In the genomic region with DNA sequence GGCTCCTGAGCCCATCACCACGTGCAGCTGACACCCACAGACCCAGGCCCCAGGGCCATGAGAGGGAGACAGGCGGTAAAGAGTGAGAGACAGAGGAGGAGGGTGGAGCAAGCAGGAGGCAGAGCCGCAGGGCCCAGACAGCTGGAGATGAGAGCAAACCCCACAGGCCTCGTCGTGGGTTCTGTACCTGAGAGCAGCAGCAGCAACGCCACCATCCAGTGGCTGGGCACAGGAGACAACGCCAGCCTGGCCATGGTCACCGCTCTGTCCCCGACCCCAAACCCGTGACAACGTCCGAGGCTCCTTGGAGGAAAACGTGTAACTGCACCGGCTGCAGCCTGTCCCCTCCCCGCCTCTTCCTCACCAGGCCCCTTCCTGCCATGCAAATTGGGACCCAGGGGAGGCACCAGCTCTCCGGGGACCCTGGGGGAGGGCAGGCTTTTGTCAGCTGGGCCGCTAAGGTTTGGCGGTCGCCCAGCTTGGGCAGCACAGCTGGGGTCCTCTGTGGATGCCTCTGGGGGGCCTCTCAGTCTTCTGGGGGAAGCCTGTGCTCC, we compare ENCODE assay signal across 8 cellular contexts. TPM values are rescaled to one million over a fixed set of nuclear protein-coding genes. Genes with fewer than 3 reads are reported as not detected.
DNase-seq lines count a peak whose midpoint lies in the region; ATAC-seq and TF ChIP-seq lines count a peak whose summit lies in the region.

A gene (minus strand): TSS at position 324 of the 554 bp plus-strand sequence. CDS start 70 bp downstream, at position 254.

- H3K4me1 Mint-ChIP-seq in CD4-positive, alpha-beta memory T cell = peaks cover 7 to 32% (median 22%) of the 10 kb centered on the region in 4 donors
- peaks cover 32% of the 10 kb centered on the region for H3K4me1 Mint-ChIP-seq in activated naive CD4-positive, alpha-beta T cell treated with anti-CD3 and anti-CD28 coated beads, Interleukin-2, amount 10 ng/mL, durations not matched to agents 7 days and 5 days

- intact Hi-C loops in CD4-positive, alpha-beta memory T cell (cut with micrococcal nuclease) = no loop called here
- intact Hi-C loops in spleen (cut with DNase I; ENCODE audit: low total_unique reads) = no loop called here

- ATAC-seq in GM19467 (IDR thresholded peaks at IDR 0.05; ENCODE audit: unreplicated experiment) (peak; percentile 57), HG03469 (IDR thresholded peaks at IDR 0.05; ENCODE audit: unreplicated experiment) (peak; percentile 35)

- peak; percentile 27 to 52 (median 40) for DNase-seq in CD4-positive, alpha-beta memory T cell
- DNase-seq in activated naive CD4-positive, alpha-beta T cell treated with anti-CD3 and anti-CD28 coated beads, Interleukin-2, amount 10 ng/mL, durations not matched to agents 7 days and 5 days = peak; percentile 64
- DNase-seq in spleen (peak; percentile 94), NCI-H1105 (lab: John Stamatoyannopoulos, UW) (no peak), T-helper 9 cell (no peak), NCI-H1417 (lab: John Stamatoyannopoulos, UW) (no peak)

- CTCF ChIA-PET in CD4-positive, alpha-beta memory T cell (lab: Charles Lee; ENCODE audit: partially characterized antibody) = interaction anchor here (0.9 to 5.9 kb wide), 13 partner anchors 11 to 202 kb away, joined by 3 to 56 read pairs (median 4); a partner anchor contains a TSS
- CTCF ChIA-PET in activated naive CD4-positive, alpha-beta T cell treated with anti-CD3 and anti-CD28 coated beads, Interleukin-2, amount 10 ng/mL, durations not matched to agents 7 days and 5 days (lab: Charles Lee) = interaction anchor here (0.9 to 5.9 kb wide), 11 partner anchors 8 to 350 kb away, joined by 3 to 39 read pairs (median 6); a partner anchor contains a TSS

- no peak for TF ChIP-seq POLR2A in spleen (IDR thresholded peaks at IDR 0.05)

- H3K36me3 ChIP-seq in CD4-positive, alpha-beta memory T cell (ENCODE audit: insufficient read depth, low read length) = peaks cover 20% of the 10 kb centered on the region
- H3K36me3 ChIP-seq in spleen = peaks cover 0 to 40% (median 19%) of the 10 kb centered on the region in 6 donors

- no peaks in the 10 kb centered on the region for H3K9me3 ChIP-seq in CD4-positive, alpha-beta memory T cell (ENCODE audit: control insufficient read depth in 1 of 2, low read length in 2 of 2)
- no peaks in the 10 kb centered on the region for H3K9me3 ChIP-seq in spleen

- no peaks in the 10 kb centered on the region for H3K27me3 ChIP-seq in CD4-positive, alpha-beta memory T cell (ENCODE audit: insufficient read depth, low read length)
- H3K27me3 ChIP-seq in spleen (replicated peaks in 1 of 7) = no peaks in the 10 kb centered on the region

- H3K4me3 ChIP-seq in CD4-positive, alpha-beta memory T cell (ENCODE audit: low read length in 2 of 2) = peak within 1 kb of the TSS; percentile 48 to 51
- peak within 1 kb of the TSS; percentile 51 to 95 (median 72) for H3K4me3 ChIP-seq in spleen

- peaks cover 0 to 10% of the 10 kb centered on the region in 2 donors for H3K36me3 Mint-ChIP-seq in CD4-positive, alpha-beta memory T cell
- H3K36me3 Mint-ChIP-seq in activated naive CD4-positive, alpha-beta T cell treated with anti-CD3 and anti-CD28 coated beads, Interleukin-2, amount 10 ng/mL, durations not matched to agents 7 days and 5 days = peaks cover 11% of the 10 kb centered on the region

- peak within 1 kb of the TSS; percentile 73 to 96 (median 94) for H3K27ac Mint-ChIP-seq in CD4-positive, alpha-beta memory T cell
- H3K27ac Mint-ChIP-seq in activated naive CD4-positive, alpha-beta T cell treated with anti-CD3 and anti-CD28 coated beads, Interleukin-2, amount 10 ng/mL, durations not matched to agents 7 days and 5 days = peak within 1 kb of the TSS; percentile 90

- peak within 1 kb of the TSS; percentile 92 to 98 (median 94) for H3K4me3 Mint-ChIP-seq in CD4-positive, alpha-beta memory T cell
- peak within 1 kb of the TSS; percentile 93 for H3K4me3 Mint-ChIP-seq in activated naive CD4-positive, alpha-beta T cell treated with anti-CD3 and anti-CD28 coated beads, Interleukin-2, amount 10 ng/mL, durations not matched to agents 7 days and 5 days

- no peaks in the 10 kb centered on the region for H3K9me3 Mint-ChIP-seq in CD4-positive, alpha-beta memory T cell
- H3K9me3 Mint-ChIP-seq in activated naive CD4-positive, alpha-beta T cell treated with anti-CD3 and anti-CD28 coated beads, Interleukin-2, amount 10 ng/mL, durations not matched to agents 7 days and 5 days = no peaks in the 10 kb centered on the region

- WGBS in spleen, 5 donors = 11 to 32% (median 16%) methylated on average over 18 to 19 of the region's 19 CpGs

- H3K4me1 ChIP-seq in CD4-positive, alpha-beta memory T cell (ENCODE audit: insufficient read depth, low read length) = peaks cover 25% of the 10 kb centered on the region
- peaks cover 33 to 86% (median 73%) of the 10 kb centered on the region in 6 donors for H3K4me1 ChIP-seq in spleen

- H3K27me3 Mint-ChIP-seq in CD4-positive, alpha-beta memory T cell = no peaks in the 10 kb centered on the region
- peaks cover 37% of the 10 kb centered on the region for H3K27me3 Mint-ChIP-seq in activated naive CD4-positive, alpha-beta T cell treated with anti-CD3 and anti-CD28 coated beads, Interleukin-2, amount 10 ng/mL, durations not matched to agents 7 days and 5 days

- H3K27ac ChIP-seq in CD4-positive, alpha-beta memory T cell (ENCODE audit: low read depth, low read length) = peak within 1 kb of the TSS; percentile 71
- peak within 1 kb of the TSS; percentile 80 to 94 (median 86) for H3K27ac ChIP-seq in spleen

- TF ChIP-seq CTCF in spleen (IDR thresholded peaks at IDR 0.05 in 8 of 11, conservative IDR thresholded peaks at IDR 0.05 in 3 of 11) = no peak

- POLR2A ChIA-PET in CD4-positive, alpha-beta memory T cell (lab: Charles Lee; ENCODE audit: partially characterized antibody) = interaction anchor here (1.1 to 4.2 kb wide), 13 partner anchors 13 to 214 kb away, joined by 3 to 34 read pairs (median 8); a partner anchor contains a TSS

RNA-seq across cellular contexts. Expression of the gene that starts here (rescaled TPM):
- 10 to 100 TPM; 16.4 to 17.2 TPM for total RNA-seq in CD4-positive, alpha-beta memory T cell
- 10 to 100 TPM; 54.4 to 57.2 TPM for polyA plus RNA-seq in CD4-positive, alpha-beta memory T cell
- 100 to 1,000 TPM; 149 to 226 (median 192) TPM for total RNA-seq in spleen
- 100 to 1,000 TPM; 386 to 659 (median 624) TPM for polyA plus RNA-seq in spleen

Comparison
In these comparisons a context has a peak if more than half of its experiments do, and no peak if none do; other contexts are left out.
1. RNA of the gene that starts here (total RNA-seq): 149 to 226 TPM in spleen; 16.4 to 17.2 TPM in CD4-positive, alpha-beta memory T cell; every median in the first group is over 4 times any median in the second.
2. RNA of the gene that starts here (polyA plus RNA-seq): 386 to 659 TPM in spleen; 54.4 to 57.2 TPM in CD4-positive, alpha-beta memory T cell; every median in the first group is over 4 times any median in the second.
3. DNase-seq: peak in CD4-positive, alpha-beta memory T cell (5 of 5), activated naive CD4-positive, alpha-beta T cell treated with anti-CD3 and anti-CD28 coated beads, Interleukin-2, amount 10 ng/mL, durations not matched to agents 7 days and 5 days (single experiment) and spleen (single experiment); none in NCI-H1105 (single experiment), T-helper 9 cell (single experiment) and NCI-H1417 (0 of 3).